ENCODE assay signal across 16 cellular contexts in the genomic region with DNA sequence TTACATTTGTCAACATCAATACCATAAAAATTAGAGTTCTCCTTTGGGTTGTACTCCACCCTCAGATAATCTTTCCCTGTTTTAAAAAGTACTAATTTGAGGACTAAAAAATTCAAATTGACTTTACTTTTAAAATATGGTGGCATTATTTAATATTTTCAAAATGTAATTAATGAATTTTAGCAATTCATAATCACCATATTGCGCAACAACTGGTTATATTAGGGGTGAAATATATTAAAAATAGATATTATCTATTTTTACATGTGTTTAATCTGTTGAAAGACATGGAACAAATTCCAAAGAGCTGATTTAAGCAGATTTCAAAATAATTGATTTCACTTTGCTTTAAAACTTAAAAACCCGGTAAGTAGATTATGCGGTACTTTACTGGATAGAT.
DNase-seq lines count a peak whose midpoint lies in the region; ATAC-seq, FAIRE-seq and TF ChIP-seq lines count a peak whose summit lies in the region.
"Had no signal": no experiment of that assay in that cellular context is flagged by ENCODE, and none has a peak within 500 bp of the region (broad histone marks: within the 10 kb centered on the region; RNA-seq: fewer than 3 reads in every experiment).

No MANE protein-coding gene starts in this region.

- ATAC-seq in HepG2, result no peak
- ATAC-seq in right lobe of liver, result no peak
- no peak for ATAC-seq in activated CD8-positive, alpha-beta memory T cell treated with anti-CD3 and anti-CD28 coated beads, Interleukin-2, amount 10 ng/mL, durations not matched to agents 7 days and 5 days

- H2BK120ac ChIP-seq in H1 (replicated peaks; ENCODE audit: low read depth, low read length), result no peak overlapping the region

- no peak overlapping the region for H3K14ac ChIP-seq in H1 (ENCODE audit: insufficient read length)

- peaks cover 4% of the 10 kb centered on the region for H3K9me3 Mint-ChIP-seq in activated CD4-positive, alpha-beta T cell treated with anti-CD3 and anti-CD28 coated beads, Interleukin-2, amount 10 ng/mL, durations not matched to agents 24 days and 14 days
- peaks cover 10% of the 10 kb centered on the region for H3K9me3 Mint-ChIP-seq in activated CD8-positive, alpha-beta memory T cell treated with anti-CD3 and anti-CD28 coated beads, Interleukin-2, amount 10 ng/mL, durations not matched to agents 7 days and 5 days (ENCODE audit: low read depth)

- CTCF ChIA-PET in HepG2 (lab: Yijun Ruan, JAX; ENCODE audit: low intra/inter-chr PET ratio, low total read pairs), result no interaction called here
- CTCF ChIA-PET in H1 (lab: Charles Lee; ENCODE audit: partially characterized antibody), result no interaction called here
- CTCF ChIA-PET in activated CD8-positive, alpha-beta memory T cell treated with anti-CD3 and anti-CD28 coated beads, Interleukin-2, amount 10 ng/mL, durations not matched to agents 7 days and 5 days (lab: Charles Lee), result no interaction called here

- no peak for TF ChIP-seq RAD21 in HepG2 (CRISPR knock-in tag; IDR thresholded peaks at IDR 0.05)
- no peak for TF ChIP-seq RAD21 in Ishikawa (IDR thresholded peaks at IDR 0.05; ENCODE audit: low read depth)
- no peak for TF ChIP-seq RAD21 in H1 (IDR thresholded peaks at IDR 0.05 in 1 of 2, conservative IDR thresholded peaks at IDR 0.05 in 1 of 2; ENCODE audit: low read depth in 2 of 2, low read length in 2 of 2)

- H3K56ac ChIP-seq in H1 (replicated peaks; ENCODE audit: insufficient read length, low read depth, low read length), result no peak overlapping the region

- H2AK5ac ChIP-seq in H1 (ENCODE audit: low read depth, low read length), result no peak overlapping the region

- no peaks in the 10 kb centered on the region for H3K4me1 Mint-ChIP-seq in activated CD4-positive, alpha-beta T cell treated with anti-CD3 and anti-CD28 coated beads, Interleukin-2, amount 10 ng/mL, durations not matched to agents 24 days and 14 days
- no peaks in the 10 kb centered on the region for H3K4me1 Mint-ChIP-seq in activated CD8-positive, alpha-beta memory T cell treated with anti-CD3 and anti-CD28 coated beads, Interleukin-2, amount 10 ng/mL, durations not matched to agents 7 days and 5 days
- H3K4me1 Mint-ChIP-seq: CD4-positive, alpha-beta memory T cell had no signal

- H3K36me3 ChIP-seq in HepG2 (replicated peaks in 1 of 2; ENCODE audit: control insufficient read depth in 1 of 2, insufficient read depth in 2 of 2, low read length in 2 of 2), result no peaks in the 10 kb centered on the region
- no peaks in the 10 kb centered on the region for H3K36me3 ChIP-seq in right lobe of liver
- H3K36me3 ChIP-seq in H1 (ENCODE audit: control insufficient read depth in 2 of 4, insufficient read depth in 4 of 4, low read length in 3 of 4), result peaks cover 0 to 2% (median 0%) of the 10 kb centered on the region in 4 experiments; a peak in 1 of 8 replicates
- H3K36me3 ChIP-seq: HAP-1 had no signal

- H4K20me1 ChIP-seq in HepG2 (ENCODE audit: insufficient read depth, low read length), result no peaks in the 10 kb centered on the region
- H4K20me1 ChIP-seq in H1 (replicated peaks in 1 of 2; ENCODE audit: control insufficient read depth in 1 of 2, insufficient read depth in 2 of 2, low read length in 2 of 2), result no peaks in the 10 kb centered on the region

- H3K4me3 Mint-ChIP-seq in activated CD4-positive, alpha-beta T cell treated with anti-CD3 and anti-CD28 coated beads, Interleukin-2, amount 10 ng/mL, durations not matched to agents 24 days and 14 days, result no peak overlapping the region
- H3K4me3 Mint-ChIP-seq in activated CD8-positive, alpha-beta memory T cell treated with anti-CD3 and anti-CD28 coated beads, Interleukin-2, amount 10 ng/mL, durations not matched to agents 7 days and 5 days, result no peak overlapping the region
- H3K4me3 Mint-ChIP-seq: CD4-positive, alpha-beta memory T cell had no signal

- BruUV-seq in HepG2 (replicated peaks; lab: Mats Ljungman, UMichigan), result no TSS peak

- H3K27ac Mint-ChIP-seq in activated CD4-positive, alpha-beta T cell treated with anti-CD3 and anti-CD28 coated beads, Interleukin-2, amount 10 ng/mL, durations not matched to agents 24 days and 14 days, result no peak overlapping the region
- no peak overlapping the region for H3K27ac Mint-ChIP-seq in activated CD8-positive, alpha-beta memory T cell treated with anti-CD3 and anti-CD28 coated beads, Interleukin-2, amount 10 ng/mL, durations not matched to agents 7 days and 5 days
- H3K27ac Mint-ChIP-seq: CD4-positive, alpha-beta memory T cell had no signal

- no peak overlapping the region for H2BK12ac ChIP-seq in H1 (ENCODE audit: low read depth, low read length)

- H3K9me3 ChIP-seq in HepG2 (ENCODE audit: low read length) (no peaks in the 10 kb centered on the region), right lobe of liver (no peaks in the 10 kb centered on the region), H1 (ENCODE audit: insufficient read depth in 2 of 2, low read depth in 1 of 2, low read length in 1 of 2) (peaks cover 0 to 9% of the 10 kb centered on the region in 2 experiments; a peak in 1 of 4 replicates)
- H3K9me3 ChIP-seq: HAP-1 had no signal

- TF ChIP-seq CTCF in HepG2 (CRISPR knock-in tag; IDR thresholded peaks at IDR 0.05) (no peak), right lobe of liver (IDR thresholded peaks at IDR 0.05) (no peak), H1 (IDR thresholded peaks at IDR 0.05; ENCODE audit: control extremely low read depth in 1 of 3, insufficient read depth in 1 of 3, low read depth in 1 of 3, low read length in 3 of 3) (no peak)

- H3K27me3 Mint-ChIP-seq in activated CD4-positive, alpha-beta T cell treated with anti-CD3 and anti-CD28 coated beads, Interleukin-2, amount 10 ng/mL, durations not matched to agents 24 days and 14 days, result no peaks in the 10 kb centered on the region
- no peaks in the 10 kb centered on the region for H3K27me3 Mint-ChIP-seq in activated CD8-positive, alpha-beta memory T cell treated with anti-CD3 and anti-CD28 coated beads, Interleukin-2, amount 10 ng/mL, durations not matched to agents 7 days and 5 days
- H3K27me3 Mint-ChIP-seq: CD4-positive, alpha-beta memory T cell had no signal

- DNase-seq in HepG2 (ENCODE audit: low spot score) (no peak), right lobe of liver (no peak), H1 (ENCODE audit: low read depth in 1 of 2, low spot score in 2 of 2) (no peak)
- DNase-seq in activated CD4-positive, alpha-beta T cell treated with anti-CD3 and anti-CD28 coated beads, Interleukin-2, amount 10 ng/mL, durations not matched to agents 24 days and 14 days, result no peak
- DNase-seq in activated CD8-positive, alpha-beta memory T cell treated with anti-CD3 and anti-CD28 coated beads, Interleukin-2, amount 10 ng/mL, durations not matched to agents 7 days and 5 days, result no peak
- DNase-seq: C1 segment of cervical spinal cord; Calu3; CD4-positive, alpha-beta memory T cell; COR-L47; DMS153; DND-41; GM23248 had no signal

- H3K27ac ChIP-seq in HepG2 (ENCODE audit: extremely low read length, insufficient read depth, low read length) (no peak overlapping the region), right lobe of liver (no peak overlapping the region), H1 (ENCODE audit: low read depth, low read length) (no peak overlapping the region)
- H3K27ac ChIP-seq: GM23248 had no signal

- H4K8ac ChIP-seq in H1 (ENCODE audit: extremely low read depth, insufficient read depth, low read length), result no peak overlapping the region

- H3K4me1 ChIP-seq in HepG2 (ENCODE audit: insufficient read depth, low read length) (no peaks in the 10 kb centered on the region), right lobe of liver (no peaks in the 10 kb centered on the region), H1 (replicated peaks in 1 of 4; ENCODE audit: control insufficient read depth in 3 of 4, insufficient read depth in 4 of 4, low read length in 3 of 4) (no peaks in the 10 kb centered on the region)
- H3K4me1 ChIP-seq: HAP-1 had no signal

- H3K79me1 ChIP-seq in H1 (ENCODE audit: low read depth, low read length), result no peaks in the 10 kb centered on the region

- H3K27me3 ChIP-seq in HepG2 (ENCODE audit: control insufficient read depth in 1 of 2, insufficient read depth in 2 of 2, low read length in 2 of 2), result no peaks in the 10 kb centered on the region
- no peaks in the 10 kb centered on the region for H3K27me3 ChIP-seq in right lobe of liver
- H3K27me3 ChIP-seq in H1 (replicated peaks in 1 of 4; ENCODE audit: control insufficient read depth in 3 of 4, extremely low read depth in 1 of 4, insufficient read depth in 3 of 4, low read length in 3 of 4), result no peaks in the 10 kb centered on the region

- no peak overlapping the region for H3K4ac ChIP-seq in H1 (replicated peaks; ENCODE audit: insufficient read length, low read depth, low read length)

- no peak overlapping the region for H3K4me3 ChIP-seq in HepG2 (replicated peaks in 1 of 3; ENCODE audit: insufficient read depth in 1 of 3, low read depth in 2 of 3, low read length in 3 of 3)
- H3K4me3 ChIP-seq in right lobe of liver, result no peak overlapping the region
- H3K4me3 ChIP-seq in H1 (ENCODE audit: extremely low read depth in 1 of 4, insufficient read depth in 2 of 4, low read depth in 3 of 4, low read length in 4 of 4), result no peak overlapping the region
- H3K4me3 ChIP-seq: GM23248, HAP-1 had no signal

- H3K79me2 ChIP-seq in HepG2 (ENCODE audit: insufficient read depth, low read length), result no peaks in the 10 kb centered on the region
- H3K79me2 ChIP-seq in H1 (ENCODE audit: control insufficient read depth in 1 of 2, insufficient read depth in 2 of 2, low read length in 2 of 2), result no peaks in the 10 kb centered on the region

- no peak overlapping the region for H3K4me2 ChIP-seq in HepG2 (ENCODE audit: low read depth, low read length)
- H3K4me2 ChIP-seq in H1 (ENCODE audit: insufficient read depth in 1 of 2, low read depth in 2 of 2, low read length in 2 of 2), result no peak overlapping the region

- H2BK20ac ChIP-seq in H1 (ENCODE audit: low read length), result no peak overlapping the region

- H3K36me3 Mint-ChIP-seq in activated CD4-positive, alpha-beta T cell treated with anti-CD3 and anti-CD28 coated beads, Interleukin-2, amount 10 ng/mL, durations not matched to agents 24 days and 14 days (ENCODE audit: low read depth), result no peaks in the 10 kb centered on the region
- H3K36me3 Mint-ChIP-seq in activated CD8-positive, alpha-beta memory T cell treated with anti-CD3 and anti-CD28 coated beads, Interleukin-2, amount 10 ng/mL, durations not matched to agents 7 days and 5 days, result no peaks in the 10 kb centered on the region
- H3K36me3 Mint-ChIP-seq: CD4-positive, alpha-beta memory T cell had no signal

- H4K5ac ChIP-seq in H1 (ENCODE audit: insufficient read length, low read depth, low read length), result no peak overlapping the region

- H2BK15ac ChIP-seq in H1 (ENCODE audit: low read length), result no peak overlapping the region

- TF ChIP-seq POLR2A in HepG2 (IDR thresholded peaks at IDR 0.05; ENCODE audit: insufficient read depth in 1 of 2, low read depth in 2 of 2, low read length in 2 of 2) (no peak), right lobe of liver (IDR thresholded peaks at IDR 0.05) (no peak), H1 (IDR thresholded peaks at IDR 0.05; ENCODE audit: control extremely low read depth in 1 of 2, low read depth in 2 of 2, low read length in 2 of 2) (no peak)

- intact Hi-C loops in HepG2 (cut with micrococcal nuclease; ENCODE audit: unreplicated experiment) (no loop called here), right lobe of liver (cut with DNase I) (no loop called here)
- intact Hi-C loops in activated CD4-positive, alpha-beta T cell treated with anti-CD3 and anti-CD28 coated beads, Interleukin-2, amount 10 ng/mL, durations not matched to agents 24 days and 14 days (cut with micrococcal nuclease), result no loop called here

- POLR2A ChIA-PET in HepG2 (lab: Yijun Ruan, JAX) (no interaction called here), H1 (lab: Charles Lee; ENCODE audit: partially characterized antibody) (no interaction called here)

- no peak overlapping the region for H4K91ac ChIP-seq in H1 (replicated peaks; ENCODE audit: insufficient read length, low read length)

- FAIRE-seq in HepG2 (lab: Jason Lieb, UNC) (no peak), H1 (lab: Jason Lieb, UNC) (no peak)
- FAIRE-seq: GM12892, H54 had no signal

- H3K18ac ChIP-seq in H1 (ENCODE audit: extremely low read depth, low read length), result no peak overlapping the region

- TF ChIP-seq EP300 in HepG2 (IDR thresholded peaks at IDR 0.05; ENCODE audit: low read depth in 2 of 2, low read length in 2 of 2) (no peak), HepG2 (CRISPR knock-in tag; IDR thresholded peaks at IDR 0.05; ENCODE audit: borderline replicate concordance) (no peak), Ishikawa (IDR thresholded peaks at IDR 0.05; ENCODE audit: borderline replicate concordance) (no peak), H1 (IDR thresholded peaks at IDR 0.05; ENCODE audit: borderline replicate concordance in 1 of 2, low read depth in 2 of 2, low read length in 2 of 2) (no peak)

- H3K23me2 ChIP-seq in H1 (ENCODE audit: low read depth, low read length), result no peaks in the 10 kb centered on the region

- H3K23ac ChIP-seq in H1 (ENCODE audit: insufficient read length), result no peak overlapping the region

- H3K9ac ChIP-seq in HepG2 (ENCODE audit: insufficient read depth, low read depth, low read length) (no peak overlapping the region), H1 (replicated peaks in 1 of 4; ENCODE audit: extremely low read depth in 1 of 4, low read depth in 3 of 4, low read length in 3 of 4) (no peak overlapping the region)
- H3K9ac ChIP-seq: GM23248 had no signal

- no peak overlapping the region for H2AFZ ChIP-seq in HepG2 (ENCODE audit: low read length)
- no peak overlapping the region for H2AFZ ChIP-seq in H1 (ENCODE audit: low read length)
- H2AFZ ChIP-seq: GM23248 had no signal

- WGBS in HepG2 (ENCODE audit: low lambda C conversion rate), result 36% methylated on average over 3 of the region's 3 CpGs
- 69% methylated on average over 3 of the region's 3 CpGs for WGBS in right lobe of liver (ENCODE audit: insufficient coverage, low coverage, low lambda C conversion rate, missing lambda C conversion rate)
- WGBS in H1 (ENCODE audit: extremely low coverage in 1 of 2, insufficient coverage in 1 of 2, insufficient read length in 1 of 2, insufficient replicate concordance in 2 of 2, low coverage in 1 of 2, low lambda C conversion rate in 2 of 2, missing lambda C conversion rate in 1 of 2), 2 experiments, result 92% methylated on average over 3 of the region's 3 CpGs; no CpG with 5 or more reads in 1 of the 2 experiments

- no peak overlapping the region for H2BK5ac ChIP-seq in H1 (ENCODE audit: low read depth, low read length)

- in situ Hi-C loops in HepG2 (cut with HindIII; ENCODE audit: extremely low pct_ligation_motif_present, low pct_unique_long_range_greater_than_20kb), result no loop called here

Comparison
In these comparisons a context has a peak if more than half of its experiments do, and no peak if none do; other contexts are left out.
1. Of the 41 proteins assayed by ChIP-seq in both HepG2 and H1: peak only in HepG2: none; only in H1: none; in both: CEBPB; in neither: 40.